7 cellular contexts compared by ENCODE assay signal in genomic region chr4:165215761-165216593, GRCh38.
DNase-seq lines count a peak whose midpoint lies in the region; ATAC-seq and TF ChIP-seq lines count a peak whose summit lies in the region.
"Not testable (repeated sequence)": the region's sequence is repeated elsewhere in the genome, so short reads cannot be mapped to it uniquely, and the experiment has no call there.

No MANE protein-coding gene starts in this region.

- not testable (repeated sequence) for TF ChIP-seq CTCF in RWPE2 (IDR thresholded peaks at IDR 0.05; ENCODE audit: poor library complexity, severe bottlenecking); fibroblast of pulmonary artery (IDR thresholded peaks at IDR 0.05; ENCODE audit: low read length, missing control alignments)

- DNase-seq in RWPE2 (ENCODE audit: low spot score); activated naive CD4-positive, alpha-beta T cell treated with anti-CD3 and anti-CD28 coated beads, Interleukin-2, amount 10 ng/mL, durations not matched to agents 7 days and 5 days: not testable (repeated sequence)
- peak; percentile 50 for DNase-seq in fibroblast of pulmonary artery (ENCODE audit: low read depth)

- peaks cover 49% of the 10 kb centered on the region for H3K4me1 ChIP-seq in RWPE2 (ENCODE audit: insufficient read depth, poor library complexity, severe bottlenecking)

- H3K9me3 Mint-ChIP-seq in activated naive CD4-positive, alpha-beta T cell treated with anti-CD3 and anti-CD28 coated beads, Interleukin-2, amount 10 ng/mL, durations not matched to agents 7 days and 5 days, result not testable (repeated sequence)

- peak overlapping the region; percentile 86 for H3K27ac Mint-ChIP-seq in activated naive CD4-positive, alpha-beta T cell treated with anti-CD3 and anti-CD28 coated beads, Interleukin-2, amount 10 ng/mL, durations not matched to agents 7 days and 5 days

- not testable (repeated sequence) for H3K27me3 Mint-ChIP-seq in activated naive CD4-positive, alpha-beta T cell treated with anti-CD3 and anti-CD28 coated beads, Interleukin-2, amount 10 ng/mL, durations not matched to agents 7 days and 5 days

- not testable (repeated sequence) for H3K4me3 ChIP-seq in RWPE2 (ENCODE audit: severe bottlenecking); fibroblast of pulmonary artery (replicated peaks; ENCODE audit: low read depth, low read length)

- peaks cover 71% of the 10 kb centered on the region for H3K4me1 Mint-ChIP-seq in activated naive CD4-positive, alpha-beta T cell treated with anti-CD3 and anti-CD28 coated beads, Interleukin-2, amount 10 ng/mL, durations not matched to agents 7 days and 5 days

- CTCF ChIA-PET in activated naive CD4-positive, alpha-beta T cell treated with anti-CD3 and anti-CD28 coated beads, Interleukin-2, amount 10 ng/mL, durations not matched to agents 7 days and 5 days (lab: Charles Lee), result not testable (repeated sequence)

- not testable (repeated sequence) for H3K27me3 ChIP-seq in RWPE2 (ENCODE audit: insufficient read depth, poor library complexity, severe bottlenecking)

- H3K27ac ChIP-seq in RWPE2 (ENCODE audit: poor library complexity, severe bottlenecking), result peak overlapping the region; percentile 59

- peaks cover 37% of the 10 kb centered on the region for H3K36me3 Mint-ChIP-seq in activated naive CD4-positive, alpha-beta T cell treated with anti-CD3 and anti-CD28 coated beads, Interleukin-2, amount 10 ng/mL, durations not matched to agents 7 days and 5 days

- H3K4me3 Mint-ChIP-seq in activated naive CD4-positive, alpha-beta T cell treated with anti-CD3 and anti-CD28 coated beads, Interleukin-2, amount 10 ng/mL, durations not matched to agents 7 days and 5 days, result peak overlapping the region; percentile 17

- H3K9me3 ChIP-seq in RWPE2 (ENCODE audit: severe bottlenecking), result not testable (repeated sequence)

- ATAC-seq in GM18867 (IDR thresholded peaks at IDR 0.05; ENCODE audit: unreplicated experiment), result peak; percentile 68
- ATAC-seq in GM21390 (IDR thresholded peaks at IDR 0.05; ENCODE audit: unreplicated experiment), result peak; percentile 76
- peak; percentile 65 for ATAC-seq in HG02884 (IDR thresholded peaks at IDR 0.05; ENCODE audit: unreplicated experiment)
- ATAC-seq in HG03432 (IDR thresholded peaks at IDR 0.05; ENCODE audit: unreplicated experiment), result peak; percentile 76
- ATAC-seq in RWPE2 (ENCODE audit: low read depth), result peak; percentile 53

- not testable (repeated sequence) for H3K36me3 ChIP-seq in RWPE2 (ENCODE audit: low read depth)
